8 cellular contexts compared by ENCODE assay signal in genomic region chr10:80464557-80465466, GRCh38. TPM values are rescaled to one million over a fixed set of nuclear protein-coding genes. Genes with fewer than 3 reads are reported as not detected.
A peak's percentile ranks its signal among the peaks of the same experiment; 100 is the strongest.
DNase-seq lines count a peak whose midpoint lies in the region; ATAC-seq and TF ChIP-seq lines count a peak whose summit lies in the region.

No MANE protein-coding gene starts in this region.

- H3K27me3 ChIP-seq in mesenchymal stem cell (ENCODE audit: control insufficient read depth in 1 of 2, insufficient read depth in 1 of 2, low read length in 2 of 2) (no peaks in the 10 kb centered on the region), tibial artery (no peaks in the 10 kb centered on the region)

- peak overlapping the region; percentile 33 for H2BK15ac ChIP-seq in mesenchymal stem cell (ENCODE audit: low read depth, poor library complexity, severe bottlenecking)

- H3K36me3 ChIP-seq in mesenchymal stem cell (ENCODE audit: control insufficient read depth in 1 of 2, insufficient read depth in 2 of 2, low read depth in 1 of 2, low read length in 2 of 2) (peaks cover 16 to 30% of the 10 kb centered on the region in 2 experiments), tibial artery (peaks cover 0 to 14% (median 1%) of the 10 kb centered on the region in 3 donors)

- no peaks in the 10 kb centered on the region for H3K9me3 ChIP-seq in mesenchymal stem cell (ENCODE audit: control insufficient read depth, low read length)
- no peaks in the 10 kb centered on the region for H3K9me3 ChIP-seq in tibial artery

- H4K8ac ChIP-seq in mesenchymal stem cell (ENCODE audit: low read length) = peak overlapping the region; percentile 99

- DNase-seq in ELR (ENCODE audit: low read depth) = peak; percentile 17
- peak; percentile 76 for DNase-seq in NCI-H69 (lab: John Stamatoyannopoulos, UW)
- DNase-seq in dermis blood vessel endothelial cell = peak; percentile 72
- no peak for DNase-seq in mesenchymal stem cell
- DNase-seq in tibial artery = no peak
- DNase-seq in SKM-1 (lab: John Stamatoyannopoulos, UW; ENCODE audit: unreplicated experiment) = no peak
- no peak for DNase-seq in HCEC 1CT

- H4K91ac ChIP-seq in mesenchymal stem cell (ENCODE audit: low read length) = peak overlapping the region; percentile 82

- H3K14ac ChIP-seq in mesenchymal stem cell (ENCODE audit: low read length in 2 of 2) = peak overlapping the region in 1 of 2 experiments; percentile 86

- ATAC-seq in GM18858 (IDR thresholded peaks at IDR 0.05; ENCODE audit: unreplicated experiment) = no peak

- peak overlapping the region; percentile 2 to 80 for H2BK12ac ChIP-seq in mesenchymal stem cell (ENCODE audit: low read length in 2 of 2)

- H3K27ac ChIP-seq in mesenchymal stem cell (ENCODE audit: low read length, poor library complexity, severe bottlenecking) = peak overlapping the region; percentile 81
- peak overlapping the region; percentile 24 to 62 for H3K27ac ChIP-seq in tibial artery

- peak overlapping the region; percentile 79 for H3K9ac ChIP-seq in mesenchymal stem cell (ENCODE audit: low read length)

- TF ChIP-seq CTCF in tibial artery (IDR thresholded peaks at IDR 0.05) = no peak

- H2AK5ac ChIP-seq in mesenchymal stem cell (ENCODE audit: low read length, severe bottlenecking) = peak overlapping the region; percentile 95

- H3K4me3 ChIP-seq in mesenchymal stem cell (ENCODE audit: insufficient read depth in 1 of 2, low read depth in 1 of 2, low read length in 2 of 2) (peak overlapping the region in 1 of 2 experiments; percentile 48), tibial artery (peak overlapping the region in 1 of 2 donors; percentile 5)

- no peaks in the 10 kb centered on the region for H3K79me1 ChIP-seq in mesenchymal stem cell (replicated peaks; ENCODE audit: low read length, poor library complexity, severe bottlenecking)

- peak overlapping the region; percentile 71 to 97 for H3K4ac ChIP-seq in mesenchymal stem cell (ENCODE audit: low read depth in 1 of 2, low read length in 2 of 2)

- intact Hi-C loops in tibial artery (cut with DNase I; ENCODE audit: low total_unique reads) = no loop called here

- peak overlapping the region; percentile 90 to 94 for H3K18ac ChIP-seq in mesenchymal stem cell (ENCODE audit: low read depth in 1 of 2, low read length in 2 of 2)

- peaks cover 55% of the 10 kb centered on the region for H3K4me1 ChIP-seq in mesenchymal stem cell (ENCODE audit: control insufficient read depth, insufficient read depth, low read depth, low read length)
- peaks cover 0 to 93% (median 54%) of the 10 kb centered on the region in 4 donors for H3K4me1 ChIP-seq in tibial artery

- peak overlapping the region; percentile 45 for H2BK5ac ChIP-seq in mesenchymal stem cell (ENCODE audit: low read depth, low read length, poor library complexity, severe bottlenecking)

- H3K4me2 ChIP-seq in mesenchymal stem cell (ENCODE audit: low read length, poor library complexity, severe bottlenecking) = peak overlapping the region; percentile 32

- WGBS in mesenchymal stem cell = 69% methylated on average over 15 of the region's 15 CpGs

- no peak overlapping the region for H2AFZ ChIP-seq in mesenchymal stem cell (ENCODE audit: low read depth, low read length)

- H3K23ac ChIP-seq in mesenchymal stem cell (ENCODE audit: low read length in 2 of 2) = peak overlapping the region in 1 of 2 experiments; percentile 54

- peak overlapping the region; percentile 78 for H2BK120ac ChIP-seq in mesenchymal stem cell (ENCODE audit: low read depth, low read length)

RNA-seq across cellular contexts. Expression of gene TSPAN14, which starts 10.7 kb away (rescaled TPM):
- total RNA-seq in dermis blood vessel endothelial cell = 91.0 and 148 TPM in 2 replicates
- polyA plus RNA-seq in mesenchymal stem cell (2013, experiment 1 of 2) = 42.9 TPM
- 44.5 TPM for polyA plus RNA-seq in mesenchymal stem cell (2013, experiment 2 of 2)

RNA-seq across cellular contexts. Expression of gene PRXL2A, which starts 56.5 kb away (rescaled TPM):
- total RNA-seq in dermis blood vessel endothelial cell = 343 and 346 TPM in 2 replicates
- 214 TPM for polyA plus RNA-seq in mesenchymal stem cell (2013, experiment 1 of 2)
- polyA plus RNA-seq in mesenchymal stem cell (2013, experiment 2 of 2) = 220 TPM

Comparison
In these comparisons a context has a peak if more than half of its experiments do, and no peak if none do; other contexts are left out.
1. DNase-seq: peak in ELR (single experiment), NCI-H69 (single experiment) and dermis blood vessel endothelial cell (single experiment); none in mesenchymal stem cell (single experiment), tibial artery (0 of 2), SKM-1 (single experiment) and HCEC 1CT (single experiment).